16 cellular contexts compared by ENCODE assay signal in the genomic region with DNA sequence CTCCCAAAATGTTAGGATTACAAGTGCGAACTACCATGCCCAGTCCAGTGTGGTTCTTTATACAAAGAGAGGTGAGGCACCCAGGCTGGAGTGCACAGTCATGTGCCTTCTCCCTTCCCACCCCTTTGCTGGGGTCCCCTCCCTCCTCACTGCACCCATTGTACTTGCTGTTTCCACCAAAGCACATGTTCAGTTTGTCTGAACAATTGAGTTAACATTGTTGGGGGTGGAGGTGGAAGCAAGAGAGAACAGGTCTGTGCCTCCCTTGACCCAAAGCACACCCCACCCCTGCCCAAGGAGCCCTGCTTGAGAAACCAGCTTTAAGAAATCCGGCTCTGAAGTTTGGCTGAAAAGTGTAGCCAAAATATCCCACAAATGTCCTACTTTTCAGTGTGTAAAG.
DNase-seq lines count a peak whose midpoint lies in the region; ATAC-seq and TF ChIP-seq lines count a peak whose summit lies in the region.
"Had no signal": no experiment of that assay in that cellular context is flagged by ENCODE, and none has a peak within 500 bp of the region (broad histone marks: within the 10 kb centered on the region; RNA-seq: fewer than 3 reads in every experiment).

No MANE protein-coding gene starts in this region.

- no peak overlapping the region for H3K4me3 ChIP-seq in HL-60 (replicated peaks; ENCODE audit: insufficient read depth, low read length)
- H3K4me3 ChIP-seq in neutrophil (ENCODE audit: low read depth in 1 of 2, low read length in 1 of 2) = peak overlapping the region; percentile 47 to 50
- no peak overlapping the region for H3K4me3 ChIP-seq in spleen
- H3K4me3 ChIP-seq: GM23248, HAP-1 had no signal

- TF ChIP-seq POLR2A in spleen (IDR thresholded peaks at IDR 0.05) = no peak

- intact Hi-C loops in spleen (cut with DNase I; ENCODE audit: low total_unique reads) = no loop called here

- 40 to 84% (median 62%) methylated on average over 2 of the region's 2 CpGs for WGBS in spleen, 5 donors

- no peaks in the 10 kb centered on the region for H3K27me3 ChIP-seq in HL-60 (ENCODE audit: insufficient read depth, poor library complexity, severe bottlenecking)
- no peaks in the 10 kb centered on the region for H3K27me3 ChIP-seq in neutrophil
- peaks cover 0 to 25% (median 0%) of the 10 kb centered on the region in 7 donors for H3K27me3 ChIP-seq in spleen (replicated peaks in 1 of 7)
- H3K27me3 ChIP-seq: BE2C had no signal

- no peaks in the 10 kb centered on the region for H3K9me3 ChIP-seq in neutrophil
- H3K9me3 ChIP-seq in spleen = no peaks in the 10 kb centered on the region
- H3K9me3 ChIP-seq: BE2C, HAP-1 had no signal

- H3K36me3 ChIP-seq in neutrophil (no peaks in the 10 kb centered on the region), spleen (no peaks in the 10 kb centered on the region)
- H3K36me3 ChIP-seq: BE2C, HAP-1 had no signal

- ATAC-seq in esophagus mucosa = peak; percentile 28
- ATAC-seq in GM18520 (IDR thresholded peaks at IDR 0.05; ENCODE audit: unreplicated experiment) = no peak
- ATAC-seq in GM19463 (IDR thresholded peaks at IDR 0.05; ENCODE audit: unreplicated experiment) = no peak

- H3K27ac ChIP-seq in HL-60 (replicated peaks) (peak overlapping the region; percentile 34), neutrophil (peak overlapping the region; percentile 93), spleen (peak overlapping the region in 2 of 8 donors; percentile 8 to 69)
- H3K27ac ChIP-seq: GM23248 had no signal

- TF ChIP-seq CTCF in HL-60 (IDR thresholded peaks at IDR 0.05; ENCODE audit: insufficient read depth, low read length) = no peak
- TF ChIP-seq CTCF in neutrophil (IDR thresholded peaks at IDR 0.05) = no peak
- TF ChIP-seq CTCF in spleen (IDR thresholded peaks at IDR 0.05 in 8 of 11, conservative IDR thresholded peaks at IDR 0.05 in 3 of 11) = no peak

- H3K4me1 ChIP-seq in neutrophil (ENCODE audit: control insufficient read depth in 1 of 2, insufficient read depth in 1 of 2, low read depth in 1 of 2, low read length in 1 of 2) = peaks cover 71 to 78% of the 10 kb centered on the region in 2 experiments
- peaks cover 0 to 23% (median 7%) of the 10 kb centered on the region in 6 donors for H3K4me1 ChIP-seq in spleen
- H3K4me1 ChIP-seq: BE2C, HAP-1 had no signal

- DNase-seq in HL-60 (ENCODE audit: low read depth in 1 of 2, low spot score in 1 of 2) (no peak), spleen (no peak), pons (ENCODE audit: low spot score) (no peak)
- DNase-seq: ACHN; BE2C; CD4-positive, alpha-beta memory T cell; DMS153; DMS79; GF-D8; GM23248; KBM-7 had no signal

Comparison
In these comparisons a context has a peak if more than half of its experiments do, and no peak if none do; other contexts are left out.
1. H3K4me3 ChIP-seq: peak in neutrophil (2 of 2); none in HL-60 (single experiment) and spleen (0 of 8).